Comparison of ENCODE assay signal across 8 cellular contexts in genomic region chr1:108692724-108693655, GRCh38. TPM values are rescaled to one million over a fixed set of nuclear protein-coding genes. Genes with fewer than 3 reads are reported as not detected.
DNase-seq lines count a peak whose midpoint lies in the region; ATAC-seq, FAIRE-seq and TF ChIP-seq lines count a peak whose summit lies in the region.

No MANE protein-coding gene starts in this region.

- peak overlapping the region; percentile 96 for H3K4me3 ChIP-seq in NB4 (ENCODE audit: low read depth, low read length)
- peak overlapping the region; percentile 67 for H3K4me3 ChIP-seq in astrocyte of the spinal cord (ENCODE audit: low read depth, low read length)
- peak overlapping the region; percentile 98 for H3K4me3 ChIP-seq in iPS-15b (ENCODE audit: low read depth, low read length)
- H3K4me3 ChIP-seq in spleen = peak overlapping the region; percentile 58 to 86 (median 74)

- FAIRE-seq in GM12892 (lab: Jason Lieb, UNC) = peak; percentile 70

- peaks cover 6% of the 10 kb centered on the region for H3K27me3 Mint-ChIP-seq in T-helper 2 cell treated with Interferon-gamma antibody and Interleukin-4, amounts not matched to agents 5 μg/mL and 100 μg/mL, for 36 hours (ENCODE audit: low read depth)

- H3K4me1 ChIP-seq in iPS-15b (ENCODE audit: control insufficient read depth, insufficient read depth, low read length) (no peaks in the 10 kb centered on the region), spleen (peaks cover 23 to 69% (median 48%) of the 10 kb centered on the region in 6 donors)

- peak; percentile 57 for ATAC-seq in HG02588 (IDR thresholded peaks at IDR 0.05; ENCODE audit: unreplicated experiment)

- H3K9me3 Mint-ChIP-seq in T-helper 2 cell treated with Interferon-gamma antibody and Interleukin-4, amounts not matched to agents 5 μg/mL and 100 μg/mL, for 36 hours = no peaks in the 10 kb centered on the region

- peak overlapping the region; percentile 100 for H3K27ac Mint-ChIP-seq in T-helper 2 cell treated with Interferon-gamma antibody and Interleukin-4, amounts not matched to agents 5 μg/mL and 100 μg/mL, for 36 hours

- H3K4me1 Mint-ChIP-seq in T-helper 2 cell treated with Interferon-gamma antibody and Interleukin-4, amounts not matched to agents 5 μg/mL and 100 μg/mL, for 36 hours (ENCODE audit: low read depth) = peaks cover 31% of the 10 kb centered on the region

- in situ Hi-C loops in astrocyte of the spinal cord (cut with HindIII; ENCODE audit: low sequenced_read_pairs) = no loop called here

- intact Hi-C loops in spleen (cut with DNase I; ENCODE audit: low total_unique reads) = loop anchor here (10.0 kb wide), 1 partner anchor 52 kb away; the partner anchor contains the start of gene STXBP3

- peaks cover 50% of the 10 kb centered on the region for H3K36me3 Mint-ChIP-seq in T-helper 2 cell treated with Interferon-gamma antibody and Interleukin-4, amounts not matched to agents 5 μg/mL and 100 μg/mL, for 36 hours (ENCODE audit: low read depth)

- peak; percentile 49 for DNase-seq in GM12892 (ENCODE audit: insufficient read length)
- DNase-seq in NB4 (ENCODE audit: low read depth) = peak; percentile 82
- peak; percentile 31 for DNase-seq in T-helper 2 cell treated with Interferon-gamma antibody and Interleukin-4, amounts not matched to agents 5 μg/mL and 100 μg/mL, for 36 hours (ENCODE audit: low spot score)
- DNase-seq in astrocyte of the spinal cord (ENCODE audit: low read depth, low spot score) = peak; percentile 75
- peak; percentile 89 for DNase-seq in spleen
- DNase-seq in GDM1 (lab: John Stamatoyannopoulos, UW) = no peak

- peak overlapping the region; percentile 100 for H3K4me3 Mint-ChIP-seq in T-helper 2 cell treated with Interferon-gamma antibody and Interleukin-4, amounts not matched to agents 5 μg/mL and 100 μg/mL, for 36 hours

- H3K9ac ChIP-seq in iPS-15b (ENCODE audit: low read depth, low read length) = peak overlapping the region; percentile 97

- TF ChIP-seq CTCF in NB4 (IDR thresholded peaks at IDR 0.05; ENCODE audit: low read depth, low read length) = no peak
- peak; percentile 25 for TF ChIP-seq CTCF in astrocyte of the spinal cord (IDR thresholded peaks at IDR 0.05; ENCODE audit: low read depth, low read length)
- peak in 8 of 11 experiments; percentile 11 to 52 (median 44) for TF ChIP-seq CTCF in spleen (IDR thresholded peaks at IDR 0.05 in 8 of 11, conservative IDR thresholded peaks at IDR 0.05 in 3 of 11)

- H3K27me3 ChIP-seq in iPS-15b (ENCODE audit: control insufficient read depth, insufficient read depth, low read length) (no peaks in the 10 kb centered on the region), spleen (replicated peaks in 1 of 7) (no peaks in the 10 kb centered on the region)

- H3K27ac ChIP-seq in spleen = peak overlapping the region; percentile 98 to 100 (median 98)

- H3K9me3 ChIP-seq in iPS-15b (ENCODE audit: control insufficient read depth, insufficient read depth, low read length) (no peaks in the 10 kb centered on the region), spleen (no peaks in the 10 kb centered on the region)

- 0 to 1% (median 1%) methylated on average over 30 to 36 of the region's 36 CpGs for WGBS in spleen, 5 donors

- H3K36me3 ChIP-seq in iPS-15b (ENCODE audit: control insufficient read depth, insufficient read depth, low read length) (peaks cover 13% of the 10 kb centered on the region), spleen (peaks cover 0 to 28% (median 25%) of the 10 kb centered on the region in 6 donors)

- no peak for TF ChIP-seq POLR2A in GM12892 (IDR thresholded peaks at IDR 0.05; ENCODE audit: low read depth, low read length)
- no peak for TF ChIP-seq POLR2A in NB4 (IDR thresholded peaks at IDR 0.05; ENCODE audit: extremely low read depth, insufficient read length)
- TF ChIP-seq POLR2A in spleen (IDR thresholded peaks at IDR 0.05) = no peak

RNA-seq across cellular contexts. Expression of gene PRPF38B, which starts 0.9 kb away (rescaled TPM):
- polyA plus RNA-seq in GM12892 (2012; ENCODE audit: missing spikeins) = 35.4 TPM
- 10 to 100 TPM; 51.2 to 84.8 (median 66.0) TPM for total RNA-seq in spleen
- polyA plus RNA-seq in spleen = 10 to 100 TPM; 28.7 to 54.0 (median 42.0) TPM

RNA-seq across cellular contexts. Expression of gene FNDC7, which starts 19.7 kb away (rescaled TPM):
- polyA plus RNA-seq in GM12892 (2012; ENCODE audit: missing spikeins) = not detected
- total RNA-seq in spleen = under 1 TPM in 3 of 7 donors, not detected in 4; 0.32 to 0.98 (median 0.43) TPM
- polyA plus RNA-seq in spleen = under 1 TPM in 1 of 3 donors, not detected in 2; 0.04 TPM

RNA-seq across cellular contexts. Expression of gene HENMT1, which starts 32.1 kb away (rescaled TPM):
- 3.9 TPM for polyA plus RNA-seq in GM12892 (2012; ENCODE audit: missing spikeins)
- 10 to 100 TPM in 6 of 7 donors, 1 to 10 TPM in 1; 7.3 to 16.5 (median 11.5) TPM for total RNA-seq in spleen
- polyA plus RNA-seq in spleen = 10 to 100 TPM in 2 of 3 donors, 1 to 10 TPM in 1; 9.2 to 11.2 (median 10.9) TPM

RNA-seq across cellular contexts. Expression of gene STXBP3, which starts 53.5 kb away (rescaled TPM):
- polyA plus RNA-seq in GM12892 (2012; ENCODE audit: missing spikeins) = 30.0 TPM
- 100 to 1,000 TPM in 2 of 7 donors, 10 to 100 TPM in 5; 58.6 to 157 (median 73.3) TPM for total RNA-seq in spleen
- polyA plus RNA-seq in spleen = 10 to 100 TPM; 29.5 to 36.0 (median 35.4) TPM
